Comparison of ENCODE assay signal across 8 cellular contexts in genomic region chr2:238644095-238645081, GRCh38.
DNase-seq lines count a peak whose midpoint lies in the region; TF ChIP-seq lines count a peak whose summit lies in the region.

No MANE protein-coding gene starts in this region.

- H3K27me3 ChIP-seq in GM23248 (replicated peaks; ENCODE audit: insufficient read depth) (no peaks in the 10 kb centered on the region), skeletal muscle tissue (ENCODE audit: control insufficient read depth in 3 of 3, insufficient read depth in 3 of 3, low read length in 3 of 3) (peaks cover 0 to 6% (median 4%) of the 10 kb centered on the region in 3 donors)

- DNase-seq in GM23248, result peak; percentile 94
- DNase-seq in RWPE1 (ENCODE audit: low spot score), result peak; percentile 24
- peak; percentile 96 for DNase-seq in fibroblast of pulmonary artery (ENCODE audit: low read depth)
- no peak for DNase-seq in NCI-H2029 (lab: John Stamatoyannopoulos, UW)
- no peak for DNase-seq in germinal center (ENCODE audit: low spot score)
- no peak for DNase-seq in retina
- no peak for DNase-seq in DMS114 treated with DMSO at 0.1 percent for 48 hours (lab: John Stamatoyannopoulos, UW; ENCODE audit: unreplicated experiment)

- in situ Hi-C loops in GM23248 (cut with MboI), result no loop called here

- H2AFZ ChIP-seq in GM23248, result peak overlapping the region; percentile 33; the same call in 1 of the 2 replicates

- H3K9me2 ChIP-seq in GM23248 (ENCODE audit: insufficient read depth), result no peaks in the 10 kb centered on the region

- H3K27ac ChIP-seq in GM23248 (peak overlapping the region; percentile 88), RWPE1 (no peak overlapping the region), skeletal muscle tissue (ENCODE audit: low read depth, low read length) (peak overlapping the region; percentile 31)

- H3K9me3 ChIP-seq in GM23248 (ENCODE audit: low read depth), result no peaks in the 10 kb centered on the region
- no peaks in the 10 kb centered on the region for H3K9me3 ChIP-seq in skeletal muscle tissue (ENCODE audit: control insufficient read depth in 3 of 3, low read length in 3 of 3)

- H3K4me2 ChIP-seq in GM23248 (ENCODE audit: unreplicated experiment), result peak overlapping the region; percentile 64

- POLR2A ChIA-PET in RWPE1 (lab: Yijun Ruan, JAX; ENCODE audit: low non-redundant PET), result no interaction called here

- H3K9ac ChIP-seq in GM23248 (peak overlapping the region; percentile 72), skeletal muscle tissue (ENCODE audit: low read depth in 1 of 3, low read length in 3 of 3) (no peak overlapping the region)

- H4K20me1 ChIP-seq in GM23248 (ENCODE audit: insufficient read depth), result no peaks in the 10 kb centered on the region

- H3K4me3 ChIP-seq in GM23248 (peak overlapping the region; percentile 46), fibroblast of pulmonary artery (replicated peaks; ENCODE audit: low read depth, low read length) (peak overlapping the region; percentile 6), skeletal muscle tissue (ENCODE audit: low read length in 3 of 3) (no peak overlapping the region)

- CTCF ChIA-PET in RWPE1 (lab: Yijun Ruan, JAX), result no interaction called here

- H3K36me3 ChIP-seq in GM23248 (ENCODE audit: low read depth), result no peaks in the 10 kb centered on the region
- no peaks in the 10 kb centered on the region for H3K36me3 ChIP-seq in skeletal muscle tissue (ENCODE audit: control insufficient read depth in 3 of 3, insufficient read depth in 3 of 3, low read length in 3 of 3)

- peaks cover 22% of the 10 kb centered on the region for H3F3A ChIP-seq in GM23248 (ENCODE audit: insufficient read depth)

- no peaks in the 10 kb centered on the region for H3K79me2 ChIP-seq in GM23248 (ENCODE audit: insufficient read depth)

- 2 to 5% methylated on average over 11 of the region's 11 CpGs for WGBS in GM23248 (ENCODE audit: low coverage in 1 of 2, low lambda C conversion rate in 2 of 2, missing lambda C conversion rate in 2 of 2), 2 experiments

- TF ChIP-seq CTCF in RWPE1 (conservative IDR thresholded peaks at IDR 0.05; ENCODE audit: low read depth), result no peak
- TF ChIP-seq CTCF in fibroblast of pulmonary artery (IDR thresholded peaks at IDR 0.05; ENCODE audit: low read length, missing control alignments), result no peak

- H3K4me1 ChIP-seq in GM23248 (ENCODE audit: insufficient read depth), result peaks cover 27% of the 10 kb centered on the region
- H3K4me1 ChIP-seq in skeletal muscle tissue (ENCODE audit: control insufficient read depth in 3 of 3, insufficient read depth in 3 of 3, low read length in 3 of 3), result peaks cover 0 to 7% (median 0%) of the 10 kb centered on the region in 3 donors

Comparison
In these comparisons a context has a peak if more than half of its experiments do, and no peak if none do; other contexts are left out.
1. DNase-seq: peak in GM23248 (single experiment), RWPE1 (single experiment) and fibroblast of pulmonary artery (single experiment); none in NCI-H2029 (single experiment), germinal center (single experiment), retina (single experiment) and DMS114 treated with DMSO at 0.1 percent for 48 hours (single experiment).
2. H3K4me3 ChIP-seq: peak in GM23248 (single experiment) and fibroblast of pulmonary artery (single experiment); none in skeletal muscle tissue (0 of 3).